1 cellular context compared by ENCODE assay signal in genomic region chr17:82095777-82096708, GRCh38.
A peak's percentile ranks its signal among the peaks of the same experiment; 100 is the strongest.
TF ChIP-seq lines count a peak whose summit lies in the region.

No MANE protein-coding gene starts in this region.

TF ChIP-seq in HepG2, 621 proteins besides CTCF, POLR2A, EP300 and RAD21 (continued from another document and continues in another):
- TF ChIP-seq ZXDC (CRISPR knock-in tag; IDR thresholded peaks at IDR 0.05) = no peak
- no peak for TF ChIP-seq FOXK1 (CRISPR knock-in tag; IDR thresholded peaks at IDR 0.05; ENCODE audit: borderline replicate concordance, low read depth)
- peak; percentile 82 for TF ChIP-seq ZNF572 (CRISPR knock-in tag; IDR thresholded peaks at IDR 0.05)
- no peak for TF ChIP-seq MAFG (CRISPR knock-in tag; IDR thresholded peaks at IDR 0.05)
- TF ChIP-seq ZFY (CRISPR knock-in tag; IDR thresholded peaks at IDR 0.05) = peak; percentile 68
- no peak for TF ChIP-seq KDM2A (CRISPR knock-in tag; IDR thresholded peaks at IDR 0.05; ENCODE audit: borderline replicate concordance, low read depth)
- TF ChIP-seq ZNF337 (CRISPR knock-in tag; IDR thresholded peaks at IDR 0.05; ENCODE audit: borderline replicate concordance, low read depth) = no peak
- TF ChIP-seq MED13 (CRISPR knock-in tag; IDR thresholded peaks at IDR 0.05) = peak; percentile 29; the same call in 1 of the 2 replicates
- no peak for TF ChIP-seq PHF8 (CRISPR knock-in tag; IDR thresholded peaks at IDR 0.05)
- no peak for TF ChIP-seq HINFP (CRISPR knock-in tag; IDR thresholded peaks at IDR 0.05; ENCODE audit: low read depth)
- no peak for TF ChIP-seq KLF12 (CRISPR knock-in tag; IDR thresholded peaks at IDR 0.05; ENCODE audit: borderline replicate concordance)
- no peak for TF ChIP-seq MTF2 (CRISPR knock-in tag; IDR thresholded peaks at IDR 0.05; ENCODE audit: borderline replicate concordance)
- no peak for TF ChIP-seq POGK (CRISPR knock-in tag; conservative IDR thresholded peaks at IDR 0.05)
- TF ChIP-seq ZNF496 (CRISPR knock-in tag; IDR thresholded peaks at IDR 0.05; ENCODE audit: insufficient replicate concordance) = no peak
- TF ChIP-seq CHD2 (IDR thresholded peaks at IDR 0.05; ENCODE audit: low read depth, low read length) = no peak
- TF ChIP-seq TBX2 (CRISPR knock-in tag; IDR thresholded peaks at IDR 0.05; ENCODE audit: borderline replicate concordance) = peak; percentile 77
- TF ChIP-seq CBX2 (IDR thresholded peaks at IDR 0.05; ENCODE audit: low read depth, low read length) = no peak
- TF ChIP-seq CBX2 (CRISPR knock-in tag; IDR thresholded peaks at IDR 0.05; ENCODE audit: low read depth) = no peak
- TF ChIP-seq SP4 (CRISPR knock-in tag; IDR thresholded peaks at IDR 0.05) = peak; percentile 32; the same call in 1 of the 2 replicates
- TF ChIP-seq HNRNPL (IDR thresholded peaks at IDR 0.05; ENCODE audit: low read depth, low read length) = peak; percentile 58; the same call in 1 of the 2 replicates
- TF ChIP-seq KMT2A (CRISPR knock-in tag; IDR thresholded peaks at IDR 0.05) = no peak
- no peak for TF ChIP-seq SRF (IDR thresholded peaks at IDR 0.05; ENCODE audit: low read depth, low read length)
- TF ChIP-seq TOE1 (CRISPR knock-in tag; IDR thresholded peaks at IDR 0.05) = no peak
- 0 out of 2 replicates have a peak, but pooled peaks have one; percentile 23 for TF ChIP-seq ZNF747 (CRISPR knock-in tag; IDR thresholded peaks at IDR 0.05; ENCODE audit: borderline replicate concordance)
- no peak for TF ChIP-seq NFKB2 (CRISPR knock-in tag; IDR thresholded peaks at IDR 0.05; ENCODE audit: borderline replicate concordance)
- no peak for TF ChIP-seq DRAP1 (CRISPR knock-in tag; IDR thresholded peaks at IDR 0.05)
- TF ChIP-seq SMARCC2 (IDR thresholded peaks at IDR 0.05) = no peak
- TF ChIP-seq CHCHD3 (CRISPR knock-in tag; IDR thresholded peaks at IDR 0.05) = 0 out of 2 replicates have a peak, but pooled peaks have one; percentile 38
- no peak for TF ChIP-seq SRSF9 (IDR thresholded peaks at IDR 0.05; ENCODE audit: borderline replicate concordance, insufficient read depth, low read depth, low read length, poor library complexity, severe bottlenecking)
- TF ChIP-seq GABPB1 (CRISPR knock-in tag; IDR thresholded peaks at IDR 0.05) = no peak; the same call in 1 of the 2 replicates
- no peak for TF ChIP-seq YY1 (IDR thresholded peaks at IDR 0.05; ENCODE audit: insufficient read depth, insufficient replicate concordance, low read depth, low read length)
- 0 out of 2 replicates have a peak, but pooled peaks have one; percentile 7 for TF ChIP-seq ZNF709 (CRISPR knock-in tag; IDR thresholded peaks at IDR 0.05)
- no peak for TF ChIP-seq SNRNP70 (IDR thresholded peaks at IDR 0.05; ENCODE audit: low read depth, low read length)
- TF ChIP-seq RBM22 (optimal IDR thresholded peaks at IDR 0.05; ENCODE audit: low read length) = peak; percentile 34
- no peak for TF ChIP-seq HOMEZ (CRISPR knock-in tag; IDR thresholded peaks at IDR 0.05; ENCODE audit: low read depth)
- no peak for TF ChIP-seq KLF15 (CRISPR knock-in tag; IDR thresholded peaks at IDR 0.05; ENCODE audit: borderline replicate concordance)
- peak; percentile 46; the same call in 1 of the 2 replicates for TF ChIP-seq ZBTB33 (CRISPR knock-in tag; IDR thresholded peaks at IDR 0.05)
- TF ChIP-seq BCLAF1 (IDR thresholded peaks at IDR 0.05) = no peak
- no peak for TF ChIP-seq CREM (IDR thresholded peaks at IDR 0.05)
- no peak for TF ChIP-seq CREM (CRISPR knock-in tag; IDR thresholded peaks at IDR 0.05)
- peak; percentile 79; the same call in 1 of the 2 replicates for TF ChIP-seq EED (CRISPR knock-in tag; IDR thresholded peaks at IDR 0.05)
- no peak for TF ChIP-seq CBX5 (CRISPR knock-in tag; IDR thresholded peaks at IDR 0.05; ENCODE audit: borderline replicate concordance)
- no peak for TF ChIP-seq ZNF816 (CRISPR knock-in tag; IDR thresholded peaks at IDR 0.05; ENCODE audit: borderline replicate concordance)
- peak; percentile 52; the same call in 1 of the 2 replicates for TF ChIP-seq ZNF839 (CRISPR knock-in tag; IDR thresholded peaks at IDR 0.05; ENCODE audit: borderline replicate concordance)
- 0 out of 2 replicates have a peak, but pooled peaks have one; percentile 16 for TF ChIP-seq ETV6 (CRISPR knock-in tag; conservative IDR thresholded peaks at IDR 0.05)
- no peak for TF ChIP-seq ATRX (CRISPR knock-in tag; IDR thresholded peaks at IDR 0.05; ENCODE audit: borderline replicate concordance)
- no peak for TF ChIP-seq ZNF512B (CRISPR knock-in tag; IDR thresholded peaks at IDR 0.05; ENCODE audit: borderline replicate concordance)
- TF ChIP-seq FOXK2 (IDR thresholded peaks at IDR 0.05) = no peak
- TF ChIP-seq ZNF446 (CRISPR knock-in tag; IDR thresholded peaks at IDR 0.05) = no peak
- TF ChIP-seq HNF1B (CRISPR knock-in tag; IDR thresholded peaks at IDR 0.05) = 0 out of 2 replicates have a peak, but pooled peaks have one; percentile 15
- TF ChIP-seq ONECUT2 (CRISPR knock-in tag; IDR thresholded peaks at IDR 0.05) = 0 out of 2 replicates have a peak, but pooled peaks have one; percentile 19
- no peak; the same call in 1 of the 2 replicates for TF ChIP-seq ZNF317 (CRISPR knock-in tag; IDR thresholded peaks at IDR 0.05)
- no peak for TF ChIP-seq NRL (CRISPR knock-in tag; IDR thresholded peaks at IDR 0.05; ENCODE audit: borderline replicate concordance)
